Comparison of ENCODE assay signal across 8 cellular contexts in the genomic region with DNA sequence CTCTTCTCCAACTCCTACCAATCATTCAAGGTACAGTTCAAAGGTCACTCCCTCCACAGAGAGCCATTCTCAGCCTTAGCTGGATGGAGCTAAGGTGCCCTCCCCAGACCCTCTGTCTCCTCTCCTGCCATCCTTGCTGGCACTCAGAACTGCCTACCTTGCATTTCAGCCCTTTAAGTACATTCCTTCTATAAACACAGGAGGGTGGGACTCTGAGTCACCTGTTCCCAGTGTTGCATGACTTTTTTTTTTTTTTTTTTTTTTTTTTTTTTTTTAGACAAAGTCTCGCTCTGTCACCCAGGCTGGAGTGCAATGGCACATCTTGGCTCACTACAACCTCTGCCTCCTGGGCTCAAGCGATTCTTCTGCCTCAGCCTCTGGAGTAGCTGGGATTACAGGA. TPM values are rescaled to one million over a fixed set of nuclear protein-coding genes. Genes with fewer than 3 reads are reported as not detected.
DNase-seq lines count a peak whose midpoint lies in the region; ATAC-seq and TF ChIP-seq lines count a peak whose summit lies in the region.
"Not testable (repeated sequence)": the region's sequence is repeated elsewhere in the genome, so short reads cannot be mapped to it uniquely, and the experiment has no call there.

No MANE protein-coding gene starts in this region.

- H2BK120ac ChIP-seq in neuronal stem cell (ENCODE audit: low read depth, low read length): not testable (repeated sequence)

- peak overlapping the region; percentile 6 to 59 for H3K27ac Mint-ChIP-seq in effector memory CD8-positive, alpha-beta T cell
- H3K27ac Mint-ChIP-seq in type B pancreatic cell: peak overlapping the region; percentile 97

- peak; percentile 93 for ATAC-seq in RWPE2 (ENCODE audit: low read depth)
- not testable (repeated sequence) for ATAC-seq in effector memory CD8-positive, alpha-beta T cell (replicated peaks)

- not testable (repeated sequence) for H3K79me1 ChIP-seq in neuronal stem cell (ENCODE audit: low read depth, low read length)

- not testable (repeated sequence) for H4K8ac ChIP-seq in neuronal stem cell (ENCODE audit: low read depth, low read length)

- H4K91ac ChIP-seq in neuronal stem cell (ENCODE audit: low read depth, low read length, poor library complexity): not testable (repeated sequence)

- H2BK15ac ChIP-seq in neuronal stem cell (ENCODE audit: low read length): not testable (repeated sequence)

- H2BK5ac ChIP-seq in neuronal stem cell (ENCODE audit: low read length): not testable (repeated sequence)

- H3K9me3 Mint-ChIP-seq in effector memory CD8-positive, alpha-beta T cell; type B pancreatic cell: not testable (repeated sequence)

- H3K36me3 Mint-ChIP-seq in effector memory CD8-positive, alpha-beta T cell (ENCODE audit: insufficient read depth): not testable (repeated sequence)
- H3K36me3 Mint-ChIP-seq in type B pancreatic cell: peaks cover 10% of the 10 kb centered on the region

- not testable (repeated sequence) for H2AFZ ChIP-seq in neuronal stem cell (ENCODE audit: low read length)

- not testable (repeated sequence) for H3K4ac ChIP-seq in neuronal stem cell (ENCODE audit: low read length)

- H2BK12ac ChIP-seq in neuronal stem cell (ENCODE audit: low read length): not testable (repeated sequence)

- H3K27me3 ChIP-seq in RWPE2 (ENCODE audit: insufficient read depth, poor library complexity, severe bottlenecking); neuronal stem cell (ENCODE audit: control insufficient read depth in 3 of 3, insufficient read depth in 3 of 3, low read depth in 1 of 3, low read length in 3 of 3): not testable (repeated sequence)

- not testable (repeated sequence) for H3K4me1 ChIP-seq in RWPE2 (ENCODE audit: insufficient read depth, poor library complexity, severe bottlenecking); neuronal stem cell (ENCODE audit: control insufficient read depth in 2 of 2, insufficient read depth in 1 of 2, low read depth in 1 of 2, low read length in 2 of 2)

- H3K9ac ChIP-seq in neuronal stem cell (ENCODE audit: low read depth, low read length, poor library complexity): not testable (repeated sequence)

- H3K4me1 Mint-ChIP-seq in effector memory CD8-positive, alpha-beta T cell (ENCODE audit: low read depth in 2 of 2): peaks cover 14 to 24% of the 10 kb centered on the region in 2 donors
- H3K4me1 Mint-ChIP-seq in type B pancreatic cell (ENCODE audit: unreplicated experiment): not testable (repeated sequence)

- not testable (repeated sequence) for H3K27me3 Mint-ChIP-seq in effector memory CD8-positive, alpha-beta T cell; type B pancreatic cell

- H2AK5ac ChIP-seq in neuronal stem cell (ENCODE audit: low read depth, low read length): not testable (repeated sequence)

- no CpG with 5 or more reads among the region's 2 CpGs for WGBS in neuronal stem cell (ENCODE audit: extremely low coverage in 2 of 2, insufficient read length in 2 of 2, insufficient replicate concordance in 1 of 2), 2 donors

- not testable (repeated sequence) for H3K27ac ChIP-seq in RWPE2 (ENCODE audit: poor library complexity, severe bottlenecking); neuronal stem cell (replicated peaks; ENCODE audit: low read length)

- TF ChIP-seq CTCF in RWPE2 (IDR thresholded peaks at IDR 0.05; ENCODE audit: poor library complexity, severe bottlenecking); type B pancreatic cell (conservative IDR thresholded peaks at IDR 0.05): not testable (repeated sequence)

- DNase-seq in DMS53 (lab: John Stamatoyannopoulos, UW) (peak; percentile 81), HPDE6-E6E7 (ENCODE audit: extremely low spot score) (peak; percentile 78), NCI-H146 (lab: John Stamatoyannopoulos, UW) (peak; percentile 31), kidney glomerular epithelial cell (lab: John Stamatoyannopoulos, UW) (peak; percentile 5)
- not testable (repeated sequence) for DNase-seq in RWPE2 (ENCODE audit: low spot score); effector memory CD8-positive, alpha-beta T cell; neuronal stem cell (ENCODE audit: low spot score); type B pancreatic cell (ENCODE audit: extremely low spot score, unreplicated experiment)

- not testable (repeated sequence) for H3K14ac ChIP-seq in neuronal stem cell (ENCODE audit: low read length)

- H3K4me3 Mint-ChIP-seq in effector memory CD8-positive, alpha-beta T cell: not testable (repeated sequence)
- H3K4me3 Mint-ChIP-seq in type B pancreatic cell: peak overlapping the region; percentile 78

- peak overlapping the region; percentile 38 for H3K18ac ChIP-seq in neuronal stem cell (ENCODE audit: low read length)

- H3K4me2 ChIP-seq in neuronal stem cell (ENCODE audit: insufficient read depth, low read length, poor library complexity, severe bottlenecking): not testable (repeated sequence)

- H3K9me3 ChIP-seq in RWPE2 (ENCODE audit: severe bottlenecking); neuronal stem cell (replicated peaks in 1 of 2; ENCODE audit: control insufficient read depth in 2 of 2, insufficient read depth in 1 of 2, low read depth in 1 of 2, low read length in 2 of 2): not testable (repeated sequence)

- H3K36me3 ChIP-seq in RWPE2 (ENCODE audit: low read depth); neuronal stem cell (replicated peaks in 1 of 2; ENCODE audit: control insufficient read depth in 2 of 2, insufficient read depth in 2 of 2, low read length in 2 of 2): not testable (repeated sequence)

- H3K23ac ChIP-seq in neuronal stem cell (ENCODE audit: low read depth, low read length, poor library complexity): peak overlapping the region; percentile 89

- not testable (repeated sequence) for H3K4me3 ChIP-seq in RWPE2 (ENCODE audit: severe bottlenecking); neuronal stem cell (ENCODE audit: low read length in 2 of 2)

RNA-seq across cellular contexts. Expression of gene TTLL1, which starts 8.5 kb away (rescaled TPM):
- polyA plus RNA-seq in neuronal stem cell (2013, experiment 1 of 2): 18.5 TPM
- 17.6 TPM for polyA plus RNA-seq in neuronal stem cell (2013, experiment 2 of 2)
- total RNA-seq in type B pancreatic cell (ENCODE audit: low replicate concordance): 11.0 and 16.9 TPM in 2 replicates

RNA-seq across cellular contexts. Expression of gene BIK, which starts 29.9 kb away (rescaled TPM):
- 1.3 TPM for polyA plus RNA-seq in neuronal stem cell (2013, experiment 1 of 2)
- polyA plus RNA-seq in neuronal stem cell (2013, experiment 2 of 2): 1.0 TPM
- 5.4 and 37.9 TPM in 2 replicates for total RNA-seq in type B pancreatic cell (ENCODE audit: low replicate concordance)
